Comparison of ENCODE assay signal across 7 cellular contexts in genomic region chr18:5294618-5295230, GRCh38. TPM values are rescaled to one million over a fixed set of nuclear protein-coding genes. Genes with fewer than 3 reads are reported as not detected.
DNase-seq lines count a peak whose midpoint lies in the region; ATAC-seq and TF ChIP-seq lines count a peak whose summit lies in the region.

No MANE protein-coding gene starts in this region.

- peak overlapping the region; percentile 84 for H3K4me3 Mint-ChIP-seq in dendritic cell treated with granulocyte-macrophage colony-stimulating factor and Interleukin-4, amounts not matched to agents 40 ng/mL and 50 ng/mL, for 4 days

- H3K27ac Mint-ChIP-seq in dendritic cell treated with granulocyte-macrophage colony-stimulating factor and Interleukin-4, amounts not matched to agents 40 ng/mL and 50 ng/mL, for 4 days, result peak overlapping the region; percentile 97

- peak; percentile 87 for DNase-seq in NCI-H2196 treated with DMSO at 0.1 percent for 48 hours (lab: John Stamatoyannopoulos, UW; ENCODE audit: unreplicated experiment)
- DNase-seq in activated CD4-positive, alpha-beta T cell treated with anti-CD3 and anti-CD28 coated beads for 48 hours, result peak; percentile 57
- DNase-seq in lung microvascular endothelial cell (ENCODE audit: low read depth in 2 of 2), result peak; percentile 48 to 65
- peak; percentile 41 for DNase-seq in stimulated activated CD8-positive, alpha-beta memory T cell treated with anti-CD3 and anti-CD28 coated beads, Interleukin-12 subunit alpha, Interleukin-12 subunit beta, amount 100 ng/mL, for 4 hours (ENCODE audit: low read depth)

- no peaks in the 10 kb centered on the region for H3K27me3 Mint-ChIP-seq in dendritic cell treated with granulocyte-macrophage colony-stimulating factor and Interleukin-4, amounts not matched to agents 40 ng/mL and 50 ng/mL, for 4 days

- no peaks in the 10 kb centered on the region for H3K9me3 Mint-ChIP-seq in dendritic cell treated with granulocyte-macrophage colony-stimulating factor and Interleukin-4, amounts not matched to agents 40 ng/mL and 50 ng/mL, for 4 days

- peaks cover 29% of the 10 kb centered on the region for H3K36me3 Mint-ChIP-seq in dendritic cell treated with granulocyte-macrophage colony-stimulating factor and Interleukin-4, amounts not matched to agents 40 ng/mL and 50 ng/mL, for 4 days (ENCODE audit: low read depth)

- ATAC-seq in HG02884 (IDR thresholded peaks at IDR 0.05; ENCODE audit: unreplicated experiment), result peak; percentile 20

- intact Hi-C loops in dendritic cell treated with granulocyte-macrophage colony-stimulating factor and Interleukin-4, amounts not matched to agents 40 ng/mL and 50 ng/mL, for 4 days (cut with micrococcal nuclease), result loop anchor here (10.0 kb wide), 4 partner anchors 120 to 290 kb away; no protein-coding TSS in a partner anchor

- TF ChIP-seq POLR2A in GM18526 (IDR thresholded peaks at IDR 0.05; ENCODE audit: extremely low read depth, insufficient read length), result peak; percentile 49

- H3K4me1 Mint-ChIP-seq in dendritic cell treated with granulocyte-macrophage colony-stimulating factor and Interleukin-4, amounts not matched to agents 40 ng/mL and 50 ng/mL, for 4 days (ENCODE audit: low read depth), result peaks cover 31% of the 10 kb centered on the region

RNA-seq across cellular contexts. Expression of gene ZBTB14, which starts 0.8 kb away (rescaled TPM):
- 7.8 and 11.3 TPM in 2 replicates for total RNA-seq in lung microvascular endothelial cell

Comparison
In these comparisons a context has a peak if more than half of its experiments do, and no peak if none do; other contexts are left out.
1. Peak in every context shown above with its lines: DNase-seq and ATAC-seq.